ENCODE assay signal across 35 cellular contexts in genomic region chr10:18551473-18551872, GRCh38.
"Had no signal": no experiment of that assay in that cellular context is flagged by ENCODE, and none has a peak within 500 bp of the region (broad histone marks: within the 10 kb centered on the region; RNA-seq: fewer than 3 reads in every experiment).

No MANE protein-coding gene starts in this region.

- H3K4me1 ChIP-seq: adrenal gland, body of pancreas, breast epithelium had no signal

- H3K27me3 ChIP-seq: adrenal gland, body of pancreas, brain microvascular endothelial cell, breast epithelium had no signal

- ATAC-seq: activated CD8-positive, alpha-beta T cell treated with anti-CD3 and anti-CD28 coated beads for 36 hours; activated naive CD4-positive, alpha-beta T cell treated with anti-CD3 and anti-CD28 coated beads, Interleukin-2, amount 50 U/mL, for 72 hours; activated T-cell treated with anti-CD3 and anti-CD28 coated beads, Interleukin-2, amount 50 U/mL, for 4 hours; activated T-cell treated with anti-CD3 and anti-CD28 coated beads, Interleukin-2, amount 50 U/mL, for 72 hours; activated T-helper 17 cell treated with anti-CD3 and anti-CD28 coated beads, Interleukin-2, amount 50 U/mL, for 72 hours; body of pancreas had no signal

- H3K9me3 ChIP-seq: adrenal gland, body of pancreas had no signal

- H3K36me3 ChIP-seq: adrenal gland, breast epithelium had no signal

- FAIRE-seq: astrocyte, TTC549 had no signal

- H3K4me3 ChIP-seq: adrenal gland, body of pancreas, breast epithelium had no signal

- H3K27ac ChIP-seq: adrenal gland, body of pancreas, brain microvascular endothelial cell, breast epithelium, VCaP had no signal

- DNase-seq: activated B cell treated with CpG ODN at 0.5 μM for 24 hours; activated CD4-positive, alpha-beta memory T cell treated with anti-CD3 and anti-CD28 coated beads for 36 hours; activated CD4-positive, alpha-beta T cell treated with anti-CD3 and anti-CD28 coated beads for 4 hours; activated CD4-positive, alpha-beta T cell treated with anti-CD3 and anti-CD28 coated beads, Interleukin-2, amount 10 ng/mL, durations not matched to agents 24 days and 14 days; activated CD4-positive, alpha-beta T cell treated with anti-CD3 and anti-CD28 coated beads, Interleukin-2, amount 50 U/mL, for 1 hour; activated CD4-positive, alpha-beta T cell treated with anti-CD3 and anti-CD28 coated beads, Interleukin-2, amount 50 U/mL, for 4 hours; activated CD4-positive, CD25-positive, alpha-beta regulatory T cell treated with anti-CD3 and anti-CD28 coated beads, Interleukin-2, amount 50 U/mL, for 72 hours; activated CD8-positive, alpha-beta memory T cell treated with anti-CD3 and anti-CD28 coated beads, Interleukin-2, amount 50 U/mL, for 4 hours; activated CD8-positive, alpha-beta T cell treated with anti-CD3 and anti-CD28 coated beads for 36 hours; activated effector memory CD4-positive, alpha-beta T cell treated with anti-CD3 and anti-CD28 coated beads, Interleukin-2, amount 50 U/mL, for 16 hours; activated gamma-delta T cell treated with Interleukin-2 at 50 U/mL for 16 hours; activated naive CD4-positive, alpha-beta T cell; activated naive CD4-positive, alpha-beta T cell treated with anti-CD3 and anti-CD28 coated beads for 36 hours; activated naive CD4-positive, alpha-beta T cell treated with anti-CD3 and anti-CD28 coated beads, Interleukin-2, amount 50 U/mL, for 16 hours; activated naive CD8-positive, alpha-beta T cell treated with anti-CD3 and anti-CD28 coated beads for 36 hours; activated T-cell treated with anti-CD3 and anti-CD28 coated beads for 4 hours; activated T-cell treated with anti-CD3 and anti-CD28 coated beads, Interleukin-2, amount 50 U/mL, for 1 hour; activated T-cell treated with anti-CD3 and anti-CD28 coated beads, Interleukin-2, amount 50 U/mL, for 4 hours; activated T-cell treated with anti-CD3 and anti-CD28 coated beads, Interleukin-2, amount 50 U/mL, for 72 hours; adrenal gland; amniotic stem cell; aorta; body of pancreas; brain microvascular endothelial cell; caudate nucleus; cerebellar nuclear complex; T-helper 1 cell; T-helper 2 cell; T-helper 9 cell had no signal
